In genomic region chr19:12907166-12907565, GRCh38 we compare ENCODE assay signal across 1 cellular context.
TF ChIP-seq lines count a peak whose summit lies in the region.

No MANE protein-coding gene starts in this region.

TF ChIP-seq in K562, 482 proteins besides CTCF, POLR2A, EP300 and RAD21:
- TF ChIP-seq FUS (optimal IDR thresholded peaks at IDR 0.05; ENCODE audit: low read depth, low read length) (no peak), MXI1 (IDR thresholded peaks at IDR 0.05; ENCODE audit: low read depth, low read length) (no peak), MEF2D (tag; conservative IDR thresholded peaks at IDR 0.05; ENCODE audit: low read depth) (no peak), CSDE1 (IDR thresholded peaks at IDR 0.05) (no peak), ZNF436 (CRISPR knock-in tag; IDR thresholded peaks at IDR 0.05) (no peak), NFRKB (IDR thresholded peaks at IDR 0.05; ENCODE audit: low read depth) (no peak), KHSRP (IDR thresholded peaks at IDR 0.05) (no peak), ZNF830 (CRISPR knock-in tag; IDR thresholded peaks at IDR 0.05) (no peak), ZNF511 (CRISPR knock-in tag; IDR thresholded peaks at IDR 0.05) (no peak), BRD4 (IDR thresholded peaks at IDR 0.05) (no peak), LEF1 (IDR thresholded peaks at IDR 0.05) (no peak), PATZ1 (CRISPR knock-in tag; IDR thresholded peaks at IDR 0.05; ENCODE audit: borderline replicate concordance) (no peak)
